19 cellular contexts compared by ENCODE assay signal in the genomic region with DNA sequence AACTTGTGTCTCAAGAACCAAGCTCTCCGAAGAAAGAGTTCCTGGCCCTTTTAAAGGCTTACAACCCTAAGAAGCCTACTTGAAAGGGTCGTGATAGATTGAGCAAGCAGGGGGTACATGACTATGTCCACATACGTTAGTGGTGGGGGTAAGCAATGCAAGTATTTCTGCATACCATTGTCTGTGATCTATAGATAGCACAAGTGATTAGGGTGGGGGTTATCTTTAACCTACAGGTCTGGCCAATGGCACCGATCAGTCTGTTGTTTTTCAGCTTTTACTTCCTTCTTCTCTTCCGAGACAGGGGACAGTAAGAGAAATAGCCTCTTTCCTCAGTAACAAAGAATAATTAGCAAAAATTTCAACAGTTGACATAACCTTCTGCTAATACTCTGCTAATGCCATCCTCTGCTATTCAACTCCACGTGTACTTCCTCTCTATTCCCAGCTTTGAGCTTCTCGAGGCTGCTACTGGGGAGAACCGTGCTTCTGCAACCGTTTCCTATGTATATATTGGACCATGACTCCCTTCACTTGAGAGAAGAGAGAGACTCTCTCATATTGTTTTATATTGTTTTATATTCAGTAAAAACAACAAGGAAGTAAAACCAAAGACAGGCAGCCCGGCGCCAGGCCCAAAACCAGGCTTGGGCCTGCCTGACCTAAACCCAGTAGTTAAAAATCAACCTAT.
DNase-seq lines count a peak whose midpoint lies in the region; ATAC-seq, FAIRE-seq and TF ChIP-seq lines count a peak whose summit lies in the region.
"Had no signal": no experiment of that assay in that cellular context is flagged by ENCODE, and none has a peak within 500 bp of the region (broad histone marks: within the 10 kb centered on the region; RNA-seq: fewer than 3 reads in every experiment).

No MANE protein-coding gene starts in this region.

- CTCF ChIA-PET in PC-3 (lab: Charles Lee) = no interaction called here
- CTCF ChIA-PET in K562 (lab: Yijun Ruan, JAX; ENCODE audit: low intra/inter-chr PET ratio) = no interaction called here

- no peaks in the 10 kb centered on the region for H3K9me2 ChIP-seq in PC-3 (replicated peaks; ENCODE audit: low read length)

- in situ Hi-C loops in K562 (cut with MboI) = no loop called here

- peak overlapping the region; percentile 26; the same call in 1 of the 2 replicates for H2AFZ ChIP-seq in PC-3 (ENCODE audit: low read length)
- H2AFZ ChIP-seq in K562 (ENCODE audit: low read depth, low read length) = peak overlapping the region; percentile 75

- H3K79me2 ChIP-seq in PC-3 (ENCODE audit: low read length) (no peaks in the 10 kb centered on the region), K562 (ENCODE audit: control insufficient read depth, insufficient read depth, low read length) (no peaks in the 10 kb centered on the region)

- ATAC-seq in PC-3 = no peak
- peak; percentile 39 for ATAC-seq in K562
- no peak for ATAC-seq in mucosa of descending colon
- ATAC-seq in HG02763 (IDR thresholded peaks at IDR 0.05; ENCODE audit: unreplicated experiment) = no peak
- no peak for ATAC-seq in GM18511 (IDR thresholded peaks at IDR 0.05; ENCODE audit: unreplicated experiment)
- ATAC-seq: HCT116, HepG2 had no signal

- H3F3A ChIP-seq in PC-3 (ENCODE audit: low read length, unreplicated experiment) = no peaks in the 10 kb centered on the region

- peak; percentile 53 for TF ChIP-seq EP300 in K562 (IDR thresholded peaks at IDR 0.05; ENCODE audit: low read length)

- DNase-seq in CMK (ENCODE audit: low read depth) (peak; percentile 49), PC-3 (no peak), K562 (ENCODE audit: extremely low read depth in 1 of 4, low spot score in 3 of 4) (peak in 2 of 4 experiments; percentile 16 to 29), mucosa of descending colon (peak in 2 of 3 donors; percentile 40 to 55), NCI-H1694 (lab: John Stamatoyannopoulos, UW) (no peak), NCI-H526 (lab: John Stamatoyannopoulos, UW) (no peak)
- DNase-seq: 8988T; Calu3; CD4-positive, alpha-beta memory T cell; DMS79 treated with DMSO at 0.1 percent for 48 hours; GF-D8; GOT3; H7; HFFc6 had no signal

- H3K9me1 ChIP-seq in K562 (ENCODE audit: control insufficient read depth, insufficient read depth, low read length) = no peaks in the 10 kb centered on the region

- BruUV-seq in PC-3 (replicated peaks; lab: Mats Ljungman, UMichigan) (no TSS peak), K562 (replicated peaks; lab: Mats Ljungman, UMichigan) (no TSS peak)

- TF ChIP-seq CTCF in PC-3 (conservative IDR thresholded peaks at IDR 0.05; ENCODE audit: low read depth, low read length) = no peak
- no peak for TF ChIP-seq CTCF in K562 (IDR thresholded peaks at IDR 0.05 in 2 of 3, conservative IDR thresholded peaks at IDR 0.05 in 1 of 3; ENCODE audit: insufficient read depth in 2 of 3, low read depth in 1 of 3, low read length in 3 of 3)
- TF ChIP-seq CTCF in mucosa of descending colon (IDR thresholded peaks at IDR 0.05) = no peak

- POLR2A ChIA-PET in PC-3 (lab: Charles Lee; ENCODE audit: unreplicated experiment) = no interaction called here
- POLR2A ChIA-PET in K562 (lab: Yijun Ruan, JAX) = interaction anchor here (1.1 kb wide), 1 partner anchor 11 kb away, joined by 4 read pairs; no protein-coding TSS in a partner anchor

- H3K4me3 ChIP-seq in PC-3 (ENCODE audit: low read length) = no peak overlapping the region
- H3K4me3 ChIP-seq in K562 = no peak overlapping the region
- no peak overlapping the region for H3K4me3 ChIP-seq in mucosa of descending colon
- H3K4me3 ChIP-seq: BLaER1 had no signal

- H3K27ac ChIP-seq in PC-3 (ENCODE audit: low read length) = no peak overlapping the region
- no peak overlapping the region for H3K27ac ChIP-seq in K562 (ENCODE audit: extremely low read depth, low read depth, low read length)
- H3K27ac ChIP-seq: BLaER1 had no signal

- no peak for TF ChIP-seq POLR2A in K562 (conservative IDR thresholded peaks at IDR 0.05)

- H3K36me3 ChIP-seq in PC-3 (ENCODE audit: low read depth, low read length) = no peaks in the 10 kb centered on the region
- H3K36me3 ChIP-seq in K562 (ENCODE audit: control insufficient read depth, insufficient read depth, low read length) = no peaks in the 10 kb centered on the region
- no peaks in the 10 kb centered on the region for H3K36me3 ChIP-seq in mucosa of descending colon (ENCODE audit: low read depth)
- H3K36me3 ChIP-seq: BLaER1 had no signal

- 52% methylated on average over 10 of the region's 11 CpGs for WGBS in K562 (ENCODE audit: insufficient coverage, low coverage, missing lambda C conversion rate)

- H3K27me3 ChIP-seq in PC-3 (ENCODE audit: low read length) = no peaks in the 10 kb centered on the region
- no peaks in the 10 kb centered on the region for H3K27me3 ChIP-seq in K562 (ENCODE audit: control insufficient read depth in 2 of 2, insufficient read depth in 2 of 2, low read length in 2 of 2)
- H3K27me3 ChIP-seq: BLaER1 had no signal

- intact Hi-C loops in PC-3 (cut with micrococcal nuclease) (no loop called here), K562 (cut with micrococcal nuclease) (no loop called here), mucosa of descending colon (cut with DNase I, micrococcal nuclease) (no loop called here)

- no peak for FAIRE-seq in K562 (lab: Jason Lieb, UNC)
- FAIRE-seq: HepG2 had no signal

- H4K20me1 ChIP-seq in PC-3 (ENCODE audit: low read length) = no peaks in the 10 kb centered on the region
- no peaks in the 10 kb centered on the region for H4K20me1 ChIP-seq in K562 (replicated peaks; ENCODE audit: control insufficient read depth, insufficient read depth, low read length)
- H4K20me1 ChIP-seq: BLaER1 had no signal

- H3K4me1 ChIP-seq in PC-3 (ENCODE audit: insufficient read depth, low read length) (no peaks in the 10 kb centered on the region), K562 (replicated peaks in 1 of 2; ENCODE audit: control insufficient read depth in 2 of 2, insufficient read depth in 2 of 2, low read length in 2 of 2) (peaks cover 4 to 24% of the 10 kb centered on the region in 2 experiments; a peak in 4 of 5 replicates), mucosa of descending colon (ENCODE audit: low read depth) (no peaks in the 10 kb centered on the region)
- H3K4me1 ChIP-seq: BLaER1 had no signal

- no peak for TF ChIP-seq RAD21 in K562 (CRISPR knock-in tag; conservative IDR thresholded peaks at IDR 0.05 in 1 of 2, IDR thresholded peaks at IDR 0.05 in 1 of 2)

- no peak overlapping the region for H3K9ac ChIP-seq in PC-3 (ENCODE audit: low read length)
- H3K9ac ChIP-seq in K562 (ENCODE audit: insufficient read depth in 1 of 2, low read depth in 2 of 2, low read length in 2 of 2) = no peak overlapping the region
- H3K9ac ChIP-seq: BLaER1 had no signal

- H3K9me3 ChIP-seq in PC-3 (ENCODE audit: low read length) = no peaks in the 10 kb centered on the region
- no peaks in the 10 kb centered on the region for H3K9me3 ChIP-seq in K562 (replicated peaks; ENCODE audit: control insufficient read depth, insufficient read depth, low read depth, low read length)
- no peaks in the 10 kb centered on the region for H3K9me3 ChIP-seq in mucosa of descending colon
- H3K9me3 ChIP-seq: BLaER1 had no signal

- H3K4me2 ChIP-seq in PC-3 (ENCODE audit: low read length) = no peak overlapping the region
- no peak overlapping the region; the same call in 1 of the 2 replicates for H3K4me2 ChIP-seq in K562 (ENCODE audit: insufficient read depth, low read length)
- H3K4me2 ChIP-seq: BLaER1 had no signal

TF ChIP-seq in K562, 482 proteins besides CTCF, POLR2A, EP300 and RAD21 (continues in another document):
- no peak for TF ChIP-seq NONO (IDR thresholded peaks at IDR 0.05; ENCODE audit: low read depth in 2 of 2, low read length in 1 of 2)
- TF ChIP-seq HNRNPL (IDR thresholded peaks at IDR 0.05; ENCODE audit: low read depth, low read length) = no peak
- peak; percentile 45; the same call in 1 of the 2 replicates for TF ChIP-seq TAL1 (IDR thresholded peaks at IDR 0.05)
- TF ChIP-seq E2F8 (IDR thresholded peaks at IDR 0.05; ENCODE audit: low read depth, partially characterized antibody) = no peak
- TF ChIP-seq ZSCAN29 (IDR thresholded peaks at IDR 0.05) = no peak
- TF ChIP-seq ZNF512 (tag; IDR thresholded peaks at IDR 0.05) = no peak
- no peak for TF ChIP-seq ZNF212 (CRISPR knock-in tag; IDR thresholded peaks at IDR 0.05)
- no peak for TF ChIP-seq PTBP1 (IDR thresholded peaks at IDR 0.05; ENCODE audit: low read depth, low read length)
- no peak for TF ChIP-seq PCBP1 (IDR thresholded peaks at IDR 0.05; ENCODE audit: low read depth, low read length, poor library complexity, severe bottlenecking)
- no peak for TF ChIP-seq SAP30 (IDR thresholded peaks at IDR 0.05; ENCODE audit: borderline replicate concordance, insufficient read depth, low read depth, low read length, poor library complexity, severe bottlenecking)

Comparison
In these comparisons a context has a peak if more than half of its experiments do, and no peak if none do; other contexts are left out.
1. DNase-seq: peak in CMK (single experiment) and mucosa of descending colon (2 of 3); none in PC-3 (single experiment), NCI-H1694 (single experiment) and NCI-H526 (0 of 2).